Comparison of ENCODE assay signal across 26 cellular contexts in genomic region chrX:54397113-54397512, GRCh38.
"Had no signal": no experiment of that assay in that cellular context is flagged by ENCODE, and none has a peak within 500 bp of the region (broad histone marks: within the 10 kb centered on the region; RNA-seq: fewer than 3 reads in every experiment).

No MANE protein-coding gene starts in this region.

- DNase-seq: activated CD4-positive, alpha-beta T cell treated with anti-CD3 and anti-CD28 coated beads for 4 hours; activated CD4-positive, alpha-beta T cell treated with anti-CD3 and anti-CD28 coated beads, Interleukin-2, amount 50 U/mL, for 4 hours; activated effector memory CD4-positive, alpha-beta T cell treated with Interleukin-2 at 50 U/mL for 16 hours; activated naive CD4-positive, alpha-beta T cell treated with Interleukin-2 at 50 U/mL for 16 hours; activated T-cell treated with anti-CD3 and anti-CD28 coated beads for 4 hours; adrenal gland; dermis blood vessel endothelial cell; effector CD4-positive, alpha-beta T cell; kidney; small intestine; stimulated activated CD4-positive, alpha-beta T cell treated with anti-CD3 and anti-CD28 coated beads, Interleukin-4, amount 100 ng/mL, for 4 hours; stimulated activated CD8-positive, alpha-beta memory T cell treated with anti-CD3 and anti-CD28 coated beads, Interleukin-4, amount 100 ng/mL, for 48 hours; SW 1271; T-helper 9 cell had no signal

- H3K27me3 ChIP-seq: adrenal gland, gastroesophageal sphincter, hepatocyte, suprapubic skin, tibial nerve had no signal

- H3K36me3 Mint-ChIP-seq: activated naive CD8-positive, alpha-beta T cell; memory B cell; natural killer cell treated with Interleukin-12 subunit alpha and Interleukin-12 subunit beta and Interleukin-15 and Interleukin-18, amount 100 ng/mL, for 72 hours; stimulated activated memory B cell treated with anti-CD40 and anti-IgM and Interleukin-4, amounts not matched to agents 10 μg/mL and 1 μg/mL and 100 μg/mL, for 72 hours had no signal

- ATAC-seq: gastroesophageal sphincter; natural killer cell treated with Interleukin-12 subunit alpha and Interleukin-12 subunit beta and Interleukin-15 and Interleukin-18, amount 100 ng/mL, for 72 hours; sciatic nerve; stimulated activated memory B cell treated with anti-CD40 and anti-IgM and Interleukin-4, amounts not matched to agents 10 μg/mL and 1 μg/mL and 100 μg/mL, for 72 hours had no signal

- H3K36me3 ChIP-seq: adrenal gland, gastroesophageal sphincter, suprapubic skin, tibial nerve had no signal

- H3K4me3 ChIP-seq: adrenal gland, gastroesophageal sphincter, hepatocyte, suprapubic skin, tibial nerve had no signal

- H3K4me1 ChIP-seq: adrenal gland, gastroesophageal sphincter, suprapubic skin, tibial nerve had no signal

- H3K27ac ChIP-seq: adrenal gland, gastroesophageal sphincter, hepatocyte, suprapubic skin, tibial nerve, VCaP had no signal

- H3K27me3 Mint-ChIP-seq: memory B cell had no signal

- H3K4me3 Mint-ChIP-seq: activated naive CD8-positive, alpha-beta T cell; central memory CD8-positive, alpha-beta T cell; memory B cell; natural killer cell treated with Interleukin-12 subunit alpha and Interleukin-12 subunit beta and Interleukin-15 and Interleukin-18, amount 100 ng/mL, for 72 hours; stimulated activated memory B cell treated with anti-CD40 and anti-IgM and Interleukin-4, amounts not matched to agents 10 μg/mL and 1 μg/mL and 100 μg/mL, for 72 hours; T-helper 1 cell treated with Interleukin-12 subunit alpha and Interleukin-12 subunit beta and Interleukin-4 antibody, amounts not matched to agents 30 μg/mL and 1 μg/mL, for 36 hours had no signal

- H3K9me3 Mint-ChIP-seq: central memory CD8-positive, alpha-beta T cell; natural killer cell treated with Interleukin-12 subunit alpha and Interleukin-12 subunit beta and Interleukin-15 and Interleukin-18, amount 100 ng/mL, for 72 hours; T-helper 1 cell treated with Interleukin-12 subunit alpha and Interleukin-12 subunit beta and Interleukin-4 antibody, amounts not matched to agents 30 μg/mL and 1 μg/mL, for 36 hours had no signal

- H3K4me1 Mint-ChIP-seq: central memory CD8-positive, alpha-beta T cell; memory B cell; stimulated activated memory B cell treated with anti-CD40 and anti-IgM and Interleukin-4, amounts not matched to agents 10 μg/mL and 1 μg/mL and 100 μg/mL, for 72 hours had no signal

- H3K27ac Mint-ChIP-seq: activated naive CD8-positive, alpha-beta T cell; memory B cell; natural killer cell treated with Interleukin-12 subunit alpha and Interleukin-12 subunit beta and Interleukin-15 and Interleukin-18, amount 100 ng/mL, for 72 hours; stimulated activated memory B cell treated with anti-CD40 and anti-IgM and Interleukin-4, amounts not matched to agents 10 μg/mL and 1 μg/mL and 100 μg/mL, for 72 hours; T-helper 1 cell treated with Interleukin-12 subunit alpha and Interleukin-12 subunit beta and Interleukin-4 antibody, amounts not matched to agents 30 μg/mL and 1 μg/mL, for 36 hours had no signal

- H3K9me3 ChIP-seq: adrenal gland, gastroesophageal sphincter, suprapubic skin, tibial nerve had no signal
